In genomic region chr14:66624319-66624937, GRCh38 we compare ENCODE assay signal across 7 cellular contexts.
DNase-seq lines count a peak whose midpoint lies in the region; ATAC-seq and TF ChIP-seq lines count a peak whose summit lies in the region.

No MANE protein-coding gene starts in this region.

- peaks cover 9 to 24% of the 10 kb centered on the region in 2 donors for H3K36me3 Mint-ChIP-seq in activated naive CD4-positive, alpha-beta T cell treated with anti-CD3 and anti-CD28 coated beads, Interleukin-2, amount 50 U/mL, for 72 hours

- ATAC-seq in activated naive CD4-positive, alpha-beta T cell treated with anti-CD3 and anti-CD28 coated beads, Interleukin-2, amount 50 U/mL, for 72 hours = peak; percentile 37 to 67

- H3K27ac Mint-ChIP-seq in activated naive CD4-positive, alpha-beta T cell treated with anti-CD3 and anti-CD28 coated beads, Interleukin-2, amount 50 U/mL, for 72 hours = no peak overlapping the region

- H3K9me3 Mint-ChIP-seq in activated naive CD4-positive, alpha-beta T cell treated with anti-CD3 and anti-CD28 coated beads, Interleukin-2, amount 50 U/mL, for 72 hours = peaks cover 0 to 16% of the 10 kb centered on the region in 2 donors

- no peaks in the 10 kb centered on the region for H3K9me3 ChIP-seq in HEK293 (ENCODE audit: control insufficient read depth, insufficient read depth, low read depth, low read length)
- no peaks in the 10 kb centered on the region for H3K9me3 ChIP-seq in cardiac muscle cell (ENCODE audit: low read depth)

- no peaks in the 10 kb centered on the region for H3K27me3 ChIP-seq in cardiac muscle cell

- peak; percentile 29; the same call in 1 of the 2 replicates for TF ChIP-seq CTCF in HEK293 (tag by site-specific recombination; IDR thresholded peaks at IDR 0.05)
- peak; percentile 78 for TF ChIP-seq CTCF in cardiac muscle cell (IDR thresholded peaks at IDR 0.05; ENCODE audit: low read depth, low read length)

- H3K36me3 ChIP-seq in HEK293 (ENCODE audit: control insufficient read depth in 2 of 2, insufficient read depth in 1 of 2, low read length in 2 of 2) (no peaks in the 10 kb centered on the region; a peak in 1 of 3 replicates), cardiac muscle cell (no peaks in the 10 kb centered on the region)

- H3K4me3 ChIP-seq in HEK293 (ENCODE audit: low read depth, low read length) (no peak overlapping the region), cardiac muscle cell (no peak overlapping the region)

- CTCF ChIA-PET in HEK293 (lab: Yijun Ruan, JAX) = interaction anchor here (0.5 to 2.6 kb wide), 16 partner anchors 9 to 609 kb away, joined by 3 to 20 read pairs (median 3); no protein-coding TSS in a partner anchor

- POLR2A ChIA-PET in HEK293 (lab: Yijun Ruan, JAX) = interaction anchor here (0.6 kb wide), 1 partner anchor 433 kb away, joined by 3 read pairs; no protein-coding TSS in a partner anchor

- H3K27ac ChIP-seq in HEK293 (ENCODE audit: extremely low read depth, low read depth, low read length) = no peak overlapping the region
- no peak overlapping the region for H3K27ac ChIP-seq in cardiac muscle cell

- peak; percentile 32 for DNase-seq in ELF-1 (ENCODE audit: low read depth, low spot score)
- DNase-seq in NCI-H460 (ENCODE audit: extremely low read depth, low read depth) = peak; percentile 47
- peak in 1 of 2 donors; percentile 11 for DNase-seq in activated naive CD4-positive, alpha-beta T cell treated with anti-CD3 and anti-CD28 coated beads, Interleukin-2, amount 50 U/mL, for 72 hours (ENCODE audit: low spot score in 2 of 2)
- DNase-seq in cardiac muscle cell (ENCODE audit: low read depth in 1 of 2, low spot score in 1 of 2) = peak; percentile 59 to 83
- peak; percentile 47 for DNase-seq in putamen (ENCODE audit: low spot score)
- DNase-seq in T-helper 9 cell = no peak

- no peaks in the 10 kb centered on the region for H3K4me1 ChIP-seq in HEK293 (ENCODE audit: control insufficient read depth, insufficient read depth, low read length)
- H3K4me1 ChIP-seq in cardiac muscle cell (ENCODE audit: low read depth) = peaks cover 4% of the 10 kb centered on the region

TF ChIP-seq in HEK293, 187 proteins besides CTCF, POLR2A, EP300 and RAD21:
- no peak for TF ChIP-seq ZNF626 (tag by site-specific recombination; IDR thresholded peaks at IDR 0.05)
- TF ChIP-seq ZNF654 (tag by site-specific recombination; IDR thresholded peaks at IDR 0.05; ENCODE audit: low read depth) = peak; percentile 59
